26 cellular contexts compared by ENCODE assay signal in the genomic region with DNA sequence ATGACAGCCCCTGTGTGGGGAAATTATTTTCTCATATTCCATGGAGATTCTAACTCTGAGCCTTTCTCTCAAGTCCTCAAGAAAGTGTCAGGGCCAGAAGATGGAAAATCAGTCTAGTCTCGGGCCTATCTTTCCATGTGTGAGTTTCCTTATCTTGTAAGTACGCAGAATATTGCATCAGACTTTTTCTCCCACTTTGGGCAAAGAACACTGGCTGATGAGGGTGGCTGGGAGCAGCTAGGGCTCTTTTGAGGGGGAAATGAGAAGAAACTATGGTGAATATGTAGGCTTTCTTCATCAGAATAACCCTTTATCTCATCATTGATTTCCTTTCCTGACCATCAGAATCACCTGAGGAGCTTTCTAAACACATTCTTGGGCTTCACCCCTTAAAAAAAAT.
"Had no signal": no experiment of that assay in that cellular context is flagged by ENCODE, and none has a peak within 500 bp of the region (broad histone marks: within the 10 kb centered on the region; RNA-seq: fewer than 3 reads in every experiment).

No MANE protein-coding gene starts in this region.

- H3K36me3 ChIP-seq: left ventricle myocardium inferior, neural progenitor cell, neutrophil, right atrium auricular region, right lobe of liver, tibial nerve, uterus had no signal

- DNase-seq: immature natural killer cell; kidney; left colon; left ventricle myocardium inferior; mesendoderm; naive B cell; natural killer cell; nephron progenitor cell; right lobe of liver; stimulated activated CD4-positive, alpha-beta T cell treated with anti-CD3 and anti-CD28 coated beads, Interleukin-1b, Interleukin-23, amount 100 ng/mL, for 48 hours; stimulated activated CD4-positive, alpha-beta T cell treated with anti-CD3 and anti-CD28 coated beads, Interleukin-2, amount 100 ng/mL, for 48 hours; stimulated activated CD4-positive, alpha-beta T cell treated with anti-CD3 and anti-CD28 coated beads, Interleukin-4, amount 100 ng/mL, for 4 hours; stimulated activated CD8-positive, alpha-beta memory T cell treated with anti-CD3 and anti-CD28 coated beads, Interleukin-4, amount 100 ng/mL, for 48 hours; stimulated activated naive CD4-positive, alpha-beta T cell treated with Interleukin-2 at 50 U/mL for 16 hours; stimulated activated naive CD8-positive, alpha-beta T cell treated with anti-CD3 and anti-CD28 coated beads, Interleukin-15, amount 100 ng/mL, for 72 hours; uterus had no signal

- H3K27ac Mint-ChIP-seq: immature natural killer cell; mesothelial cell of epicardium; naive B cell; natural killer cell; nephron progenitor cell; neural progenitor cell; stimulated activated memory B cell treated with anti-CD40 and anti-IgM and Interleukin-4, amounts not matched to agents 10 μg/mL and 1 μg/mL and 100 μg/mL, for 72 hours; stimulated activated naive CD8-positive, alpha-beta T cell treated with anti-CD3 and anti-CD28 coated beads, Interleukin-15, amount 100 ng/mL, for 72 hours; type B pancreatic cell had no signal

- H3K79me2 ChIP-seq: parathyroid adenoma had no signal

- ATAC-seq: left colon; natural killer cell; right lobe of liver; stimulated activated memory B cell treated with anti-CD40 and anti-IgM and Interleukin-4, amounts not matched to agents 10 μg/mL and 1 μg/mL and 100 μg/mL, for 72 hours; stimulated activated naive CD8-positive, alpha-beta T cell treated with anti-CD3 and anti-CD28 coated beads, Interleukin-15, amount 100 ng/mL, for 72 hours had no signal

- H3K4me3 ChIP-seq: left ventricle myocardium inferior, lung, neural progenitor cell, right atrium auricular region, right lobe of liver, smooth muscle cell, tibial nerve, uterus had no signal

- H3K4me2 ChIP-seq: neural progenitor cell, smooth muscle cell had no signal

- H3K4me3 Mint-ChIP-seq: immature natural killer cell; mesothelial cell of epicardium; natural killer cell; nephron progenitor cell; neural progenitor cell; stimulated activated memory B cell treated with anti-CD40 and anti-IgM and Interleukin-4, amounts not matched to agents 10 μg/mL and 1 μg/mL and 100 μg/mL, for 72 hours; stimulated activated naive CD8-positive, alpha-beta T cell treated with anti-CD3 and anti-CD28 coated beads, Interleukin-15, amount 100 ng/mL, for 72 hours; type B pancreatic cell had no signal

- H3K4me1 Mint-ChIP-seq: immature natural killer cell; mesothelial cell of epicardium; naive B cell; natural killer cell; nephron progenitor cell; stimulated activated memory B cell treated with anti-CD40 and anti-IgM and Interleukin-4, amounts not matched to agents 10 μg/mL and 1 μg/mL and 100 μg/mL, for 72 hours; stimulated activated naive CD8-positive, alpha-beta T cell treated with anti-CD3 and anti-CD28 coated beads, Interleukin-15, amount 100 ng/mL, for 72 hours had no signal

- H3K9ac ChIP-seq: neural progenitor cell, parathyroid adenoma had no signal

- H3K36me3 Mint-ChIP-seq: immature natural killer cell; naive B cell; neural progenitor cell; stimulated activated memory B cell treated with anti-CD40 and anti-IgM and Interleukin-4, amounts not matched to agents 10 μg/mL and 1 μg/mL and 100 μg/mL, for 72 hours; type B pancreatic cell had no signal

- H3K27me3 ChIP-seq: neutrophil, right atrium auricular region, right lobe of liver, tibial nerve, uterus had no signal

- H3K4me1 ChIP-seq: parathyroid adenoma, right lobe of liver, tibial nerve, uterus had no signal

- H3K9me3 ChIP-seq: left ventricle myocardium inferior, neutrophil, right lobe of liver, uterus had no signal

- H2AFZ ChIP-seq: neural progenitor cell, parathyroid adenoma had no signal

- H3K27ac ChIP-seq: left ventricle myocardium inferior, neural progenitor cell, neutrophil, parathyroid adenoma, right atrium auricular region, right lobe of liver, tibial nerve, uterus had no signal

- H3K9me3 Mint-ChIP-seq: natural killer cell; stimulated activated memory B cell treated with anti-CD40 and anti-IgM and Interleukin-4, amounts not matched to agents 10 μg/mL and 1 μg/mL and 100 μg/mL, for 72 hours; type B pancreatic cell had no signal

- H3K27me3 Mint-ChIP-seq: stimulated activated memory B cell treated with anti-CD40 and anti-IgM and Interleukin-4, amounts not matched to agents 10 μg/mL and 1 μg/mL and 100 μg/mL, for 72 hours had no signal
